In genomic region chr11:19116971-19117759, GRCh38 we compare ENCODE assay signal across 8 cellular contexts. TPM values are rescaled to one million over a fixed set of nuclear protein-coding genes. Genes with fewer than 3 reads are reported as not detected.
DNase-seq lines count a peak whose midpoint lies in the region; ATAC-seq and TF ChIP-seq lines count a peak whose summit lies in the region.

A gene with protein sequence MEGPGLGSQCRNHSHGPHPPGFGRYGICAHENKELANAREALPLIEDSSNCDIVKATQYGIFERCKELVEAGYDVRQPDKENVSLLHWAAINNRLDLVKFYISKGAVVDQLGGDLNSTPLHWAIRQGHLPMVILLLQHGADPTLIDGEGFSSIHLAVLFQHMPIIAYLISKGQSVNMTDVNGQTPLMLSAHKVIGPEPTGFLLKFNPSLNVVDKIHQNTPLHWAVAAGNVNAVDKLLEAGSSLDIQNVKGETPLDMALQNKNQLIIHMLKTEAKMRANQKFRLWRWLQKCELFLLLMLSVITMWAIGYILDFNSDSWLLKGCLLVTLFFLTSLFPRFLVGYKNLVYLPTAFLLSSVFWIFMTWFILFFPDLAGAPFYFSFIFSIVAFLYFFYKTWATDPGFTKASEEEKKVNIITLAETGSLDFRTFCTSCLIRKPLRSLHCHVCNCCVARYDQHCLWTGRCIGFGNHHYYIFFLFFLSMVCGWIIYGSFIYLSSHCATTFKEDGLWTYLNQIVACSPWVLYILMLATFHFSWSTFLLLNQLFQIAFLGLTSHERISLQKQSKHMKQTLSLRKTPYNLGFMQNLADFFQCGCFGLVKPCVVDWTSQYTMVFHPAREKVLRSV (plus strand): TSS chr11:19117168. CDS start chr11:19117250, 82 bp downstream.

- peaks cover 51 to 57% of the 10 kb centered on the region in 2 donors for H3K4me1 Mint-ChIP-seq in natural killer cell

- peak within 1 kb of the TSS; percentile 78 for H3K4me3 ChIP-seq in fibroblast of mammary gland (ENCODE audit: control insufficient read depth, low read depth, low read length)

- peak; percentile 26 for TF ChIP-seq CTCF in fibroblast of mammary gland (conservative IDR thresholded peaks at IDR 0.05; ENCODE audit: control insufficient read depth, insufficient read depth, low read depth, low read length)
- no peak for TF ChIP-seq CTCF in natural killer cell (IDR thresholded peaks at IDR 0.05)

- peak within 1 kb of the TSS; percentile 95 for H3K4me3 Mint-ChIP-seq in natural killer cell

- intact Hi-C loops in natural killer cell (cut with micrococcal nuclease), result no loop called here

- no peaks in the 10 kb centered on the region for H3K36me3 Mint-ChIP-seq in natural killer cell

- peak within 1 kb of the TSS; percentile 77 to 95 for H3K27ac Mint-ChIP-seq in natural killer cell

- H3K9me3 Mint-ChIP-seq in natural killer cell, result no peaks in the 10 kb centered on the region

- DNase-seq in ELR (ENCODE audit: low read depth) (peak; percentile 92), GOT3 (lab: John Stamatoyannopoulos, UW) (peak; percentile 51), LHCN-M2 (ENCODE audit: low read depth) (peak; percentile 78), RKO (ENCODE audit: low spot score) (peak; percentile 91), activated T-helper 1 cell treated with Interleukin-2 at 50 U/mL for 16 hours (ENCODE audit: low read depth) (peak; percentile 90), fibroblast of mammary gland (ENCODE audit: low read depth) (peak; percentile 68), natural killer cell (peak; percentile 88)
- peak; percentile 82 to 91 (median 88) for DNase-seq in stimulated activated naive CD4-positive, alpha-beta T cell (lab: John Stamatoyannopoulos, UW)

- ATAC-seq in natural killer cell, result peak; percentile 97 to 98 (median 98)

- peaks cover 0 to 2% of the 10 kb centered on the region in 2 donors for H3K27me3 Mint-ChIP-seq in natural killer cell (ENCODE audit: low read depth in 2 of 2)

RNA-seq across cellular contexts. Expression of the gene that starts here (rescaled TPM):
- total RNA-seq in LHCN-M2 (2014; rRNA removed) (15.8 and 19.6 TPM in 2 replicates), natural killer cell (10 to 100 TPM; 13.3 to 17.4 (median 13.5) TPM)
- 5.1 TPM for polyA plus RNA-seq in LHCN-M2 (2012)

Comparison
In these comparisons a context has a peak if more than half of its experiments do, and no peak if none do; other contexts are left out.
1. Peak in every context shown above with its lines: DNase-seq, ATAC-seq and H3K4me3 ChIP-seq.